Comparison of ENCODE assay signal across 8 cellular contexts in genomic region chr19:21082011-21082975, GRCh38. TPM values are rescaled to one million over a fixed set of nuclear protein-coding genes. Genes with fewer than 3 reads are reported as not detected.
DNase-seq lines count a peak whose midpoint lies in the region; ATAC-seq and TF ChIP-seq lines count a peak whose summit lies in the region.

TSS of gene ZNF714 (plus strand) at chr19:21082203. CDS start at chr19:21098269, 16,066 bp downstream.

- H3K4me2 ChIP-seq in OCI-LY3 (ENCODE audit: low read length) = peak within 1 kb of the TSS; percentile 56

- intact Hi-C loops in CD4-positive, alpha-beta T cell (cut with DNase I, micrococcal nuclease) = loop anchor here (2.0 to 5.0 kb wide), 4 partner anchors 59 to 843 kb away; partner anchors contain the start of genes ZNF430 (in 2 of the 2) and ZNF85 (in 1 of the 2)

- CTCF ChIA-PET in CD4-positive, alpha-beta T cell (lab: Charles Lee) = no interaction called here

- TF ChIP-seq CTCF in CD4-positive, alpha-beta T cell (IDR thresholded peaks at IDR 0.05) = no peak
- TF ChIP-seq CTCF in OCI-LY3 (IDR thresholded peaks at IDR 0.05; ENCODE audit: low read depth, low read length) = no peak

- H3K36me3 ChIP-seq in OCI-LY3 (replicated peaks; ENCODE audit: low read depth, low read length) (peaks cover 19% of the 10 kb centered on the region), muscle layer of duodenum (ENCODE audit: control insufficient read depth in 1 of 2, insufficient read depth in 2 of 2, low read length in 2 of 2) (no peaks in the 10 kb centered on the region)

- H3K4me3 ChIP-seq in OCI-LY3 (ENCODE audit: low read length) (peak within 1 kb of the TSS; percentile 86), muscle layer of duodenum (ENCODE audit: low read depth in 1 of 2, low read length in 2 of 2) (peak within 1 kb of the TSS; percentile 53 to 79)

- H3K27me3 Mint-ChIP-seq in CD4-positive, alpha-beta T cell = no peaks in the 10 kb centered on the region

- peaks cover 25% of the 10 kb centered on the region for H3K79me2 ChIP-seq in OCI-LY3 (ENCODE audit: low read length)

- H3K4me1 ChIP-seq in OCI-LY3 (ENCODE audit: low read length) (no peaks in the 10 kb centered on the region), muscle layer of duodenum (ENCODE audit: control insufficient read depth in 1 of 2, insufficient read depth in 2 of 2, low read length in 2 of 2) (peaks cover 0 to 4% of the 10 kb centered on the region in 2 donors)

- peak within 1 kb of the TSS; percentile 26 for H3K27ac ChIP-seq in CD4-positive, alpha-beta T cell (ENCODE audit: low read depth, low read length)
- H3K27ac ChIP-seq in OCI-LY3 (ENCODE audit: low read length) (peak within 1 kb of the TSS; percentile 78), muscle layer of duodenum (ENCODE audit: low read length) (no peak within 1 kb of the TSS)

- peak within 1 kb of the TSS; percentile 95 for H3K27ac Mint-ChIP-seq in CD4-positive, alpha-beta T cell

- H2AFZ ChIP-seq in OCI-LY3 (ENCODE audit: low read depth, low read length) = peak within 1 kb of the TSS; percentile 28; the same call in 1 of the 2 replicates

- peaks cover 33% of the 10 kb centered on the region for H3K36me3 Mint-ChIP-seq in CD4-positive, alpha-beta T cell (ENCODE audit: low read depth)

- peak within 1 kb of the TSS; percentile 100 for H3K4me3 Mint-ChIP-seq in CD4-positive, alpha-beta T cell

- no peaks in the 10 kb centered on the region for H4K20me1 ChIP-seq in OCI-LY3 (ENCODE audit: insufficient read depth, low read length)

- peak; percentile 99 for ATAC-seq in CD4-positive, alpha-beta T cell (ENCODE audit: poor library complexity)
- ATAC-seq in GM19463 (IDR thresholded peaks at IDR 0.05; ENCODE audit: unreplicated experiment) (peak; percentile 97), esophagus mucosa (peak; percentile 99)

- H3K4me1 Mint-ChIP-seq in CD4-positive, alpha-beta T cell (ENCODE audit: low read depth) = peaks cover 4% of the 10 kb centered on the region

- no peaks in the 10 kb centered on the region for H3K9me3 Mint-ChIP-seq in CD4-positive, alpha-beta T cell

- H3K27me3 ChIP-seq in CD4-positive, alpha-beta T cell (ENCODE audit: control insufficient read depth, insufficient read depth, low read length) = no peaks in the 10 kb centered on the region
- H3K27me3 ChIP-seq in OCI-LY3 (ENCODE audit: low read depth, low read length) = no peaks in the 10 kb centered on the region
- no peaks in the 10 kb centered on the region for H3K27me3 ChIP-seq in muscle layer of duodenum (ENCODE audit: low read depth, low read length)

- H3K9me3 ChIP-seq in CD4-positive, alpha-beta T cell (ENCODE audit: control insufficient read depth, low read length) = no peaks in the 10 kb centered on the region
- H3K9me3 ChIP-seq in OCI-LY3 (ENCODE audit: insufficient read depth, low read length) = no peaks in the 10 kb centered on the region
- no peaks in the 10 kb centered on the region for H3K9me3 ChIP-seq in muscle layer of duodenum (ENCODE audit: control insufficient read depth in 1 of 2, low read length in 2 of 2)

- DNase-seq in CD4-positive, alpha-beta T cell = peak; percentile 57 to 83 (median 70)
- peak; percentile 50 for DNase-seq in HS-27A (ENCODE audit: low read depth)
- DNase-seq in activated T-cell treated with anti-CD3 and anti-CD28 coated beads for 48 hours (ENCODE audit: low read depth) = peak; percentile 75
- DNase-seq in stimulated activated CD8-positive, alpha-beta memory T cell treated with anti-CD3 and anti-CD28 coated beads, Interleukin-7, amount 100 ng/mL, for 24 hours (ENCODE audit: low read depth) = peak; percentile 62

- H3K9ac ChIP-seq in OCI-LY3 (ENCODE audit: low read length) = peak within 1 kb of the TSS; percentile 81

- POLR2A ChIA-PET in CD4-positive, alpha-beta T cell (lab: Charles Lee) = interaction anchor here (0.6 to 3.5 kb wide), 15 partner anchors 58 to 1217 kb away, joined by 3 to 17 read pairs (median 5); partner anchors contain the start of genes ZNF253, ZNF429, ZNF430 and ZNF431

RNA-seq across cellular contexts. Expression of gene ZNF714, which starts in this region (rescaled TPM):
- 10 to 100 TPM in 1 of 2 experiments, 1 to 10 TPM in 1; 8.0 to 10.0 TPM for total RNA-seq in CD4-positive, alpha-beta T cell
- total RNA-seq in esophagus mucosa = 9.5 TPM
